In the genomic region with DNA sequence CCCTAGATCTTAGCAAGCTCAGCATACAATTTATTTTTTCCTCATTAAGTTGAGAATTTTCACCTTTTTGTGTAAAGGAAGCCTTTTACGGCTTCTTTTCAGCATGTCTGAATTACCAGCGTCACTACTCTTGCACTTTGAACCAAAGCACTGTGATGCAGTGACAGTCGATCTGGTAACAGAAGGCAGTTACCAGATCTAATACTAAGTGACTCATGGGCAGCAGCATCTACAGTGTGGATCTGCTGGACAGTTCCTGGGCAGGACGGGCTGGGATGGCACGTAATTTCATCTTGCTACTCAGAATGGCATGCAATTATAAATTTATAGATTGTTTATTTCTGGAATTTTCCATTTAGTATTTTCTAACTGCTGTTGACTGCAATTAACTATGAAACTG, we compare ENCODE assay signal across 13 cellular contexts. TPM values are rescaled to one million over a fixed set of nuclear protein-coding genes. Genes with fewer than 3 reads are reported as not detected.
"Had no signal": no experiment of that assay in that cellular context is flagged by ENCODE, and none has a peak within 500 bp of the region (broad histone marks: within the 10 kb centered on the region; RNA-seq: fewer than 3 reads in every experiment).

No MANE protein-coding gene starts in this region.

- H3K27me3 ChIP-seq: upper lobe of left lung had no signal

- DNase-seq: activated CD4-positive, alpha-beta T cell treated with anti-CD3 and anti-CD28 coated beads for 48 hours; activated naive CD4-positive, alpha-beta T cell treated with Interleukin-2 at 50 U/mL for 16 hours; activated naive CD8-positive, alpha-beta T cell treated with anti-CD3 and anti-CD28 coated beads, Interleukin-2, amount 50 U/mL, for 24 hours; heart left ventricle; left ventricle myocardium inferior; occipital lobe; right cardiac atrium; stimulated activated CD4-positive, alpha-beta T cell treated with anti-CD3 and anti-CD28 coated beads, Interleukin-2, amount 100 ng/mL, for 48 hours; stimulated activated naive CD4-positive, alpha-beta T cell treated with Interleukin-2 at 50 U/mL for 16 hours; upper lobe of left lung had no signal

- H3K4me1 ChIP-seq: heart left ventricle, left ventricle myocardium inferior, suprapubic skin, upper lobe of left lung had no signal

- ATAC-seq: activated naive CD8-positive, alpha-beta T cell treated with anti-CD3 and anti-CD28 coated beads, Interleukin-2, amount 50 U/mL, for 24 hours; heart left ventricle; natural killer cell treated with Interleukin-12 subunit alpha and Interleukin-12 subunit beta and Interleukin-15 and Interleukin-18, amount 100 ng/mL, for 72 hours; right cardiac atrium had no signal

- H3K36me3 ChIP-seq: cardiac muscle cell, heart left ventricle, left ventricle myocardium inferior, suprapubic skin, upper lobe of left lung had no signal

- H3K4me3 ChIP-seq: cardiac muscle cell, heart left ventricle, left ventricle myocardium inferior, suprapubic skin, upper lobe of left lung had no signal

- H3K9me3 ChIP-seq: heart left ventricle, left ventricle myocardium inferior, suprapubic skin, upper lobe of left lung had no signal

- H3K27ac ChIP-seq: cardiac muscle cell, heart left ventricle, left ventricle myocardium inferior, suprapubic skin, upper lobe of left lung had no signal

RNA-seq across cellular contexts. Expression of gene CFAP61, which starts 12.0 kb away (rescaled TPM):
- total RNA-seq: cardiac muscle cell; natural killer cell treated with Interleukin-12 subunit alpha and Interleukin-12 subunit beta and Interleukin-15 and Interleukin-18, amount 100 ng/mL, for 72 hours had no signal
